In the genomic region with DNA sequence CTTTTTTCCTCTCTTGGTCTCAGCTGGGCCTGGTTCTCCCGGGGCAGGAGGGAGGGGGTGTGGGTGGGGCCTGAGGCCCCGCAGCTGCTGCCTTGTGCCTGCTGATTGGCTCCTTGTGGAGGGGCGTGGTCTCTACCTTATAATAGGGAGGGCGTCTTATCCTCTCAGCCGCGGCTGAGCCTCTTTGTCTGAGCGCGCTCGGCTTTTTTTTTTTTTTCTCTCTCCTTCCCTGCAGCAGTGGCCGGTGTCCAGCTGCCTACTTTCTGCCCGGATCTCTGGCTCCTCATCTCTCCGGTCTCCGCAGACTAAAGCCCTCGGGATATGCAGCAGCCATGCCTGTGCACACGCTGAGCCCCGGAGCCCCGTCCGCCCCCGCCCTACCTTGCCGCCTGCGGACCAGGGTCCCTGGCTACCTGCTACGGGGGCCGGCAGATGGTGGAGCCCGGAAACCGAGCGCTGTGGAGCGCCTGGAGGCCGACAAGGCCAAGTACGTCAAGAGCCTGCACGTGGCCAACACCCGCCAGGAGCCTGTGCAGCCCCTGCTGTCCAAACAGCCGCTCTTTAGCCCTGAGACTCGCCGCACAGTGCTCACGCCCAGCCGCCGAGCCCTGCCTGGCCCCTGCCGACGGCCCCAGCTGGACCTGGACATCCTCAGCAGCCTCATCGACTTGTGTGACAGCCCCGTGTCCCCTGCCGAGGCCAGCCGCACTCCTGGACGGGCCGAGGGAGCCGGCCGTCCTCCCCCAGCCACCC, we compare ENCODE assay signal across 8 cellular contexts. TPM values are rescaled to one million over a fixed set of nuclear protein-coding genes. Genes with fewer than 3 reads are reported as not detected.
DNase-seq lines count a peak whose midpoint lies in the region; ATAC-seq and TF ChIP-seq lines count a peak whose summit lies in the region.

No MANE protein-coding gene starts in this region.

- no peaks in the 10 kb centered on the region for H3K9me2 ChIP-seq in SU-DHL-6 (replicated peaks; ENCODE audit: insufficient read depth, low read length)

- WGBS in heart left ventricle, 4 donors, result 4 to 20% (median 14%) methylated on average over 29 to 47 of the region's 47 CpGs
- 17% methylated on average over 43 of the region's 47 CpGs; no CpG with 5 or more reads in 1 of the 2 donors for WGBS in transverse colon (ENCODE audit: low coverage in 1 of 2), 2 donors

- H3K9me3 ChIP-seq in HAP-1 (no peaks in the 10 kb centered on the region), SU-DHL-6 (ENCODE audit: insufficient read depth, low read length) (no peaks in the 10 kb centered on the region), heart left ventricle (no peaks in the 10 kb centered on the region), transverse colon (no peaks in the 10 kb centered on the region)

- peak; percentile 83 for DNase-seq in ELR (ENCODE audit: low read depth)
- peak; percentile 91 to 96 for DNase-seq in HAP-1 (ENCODE audit: low spot score in 2 of 2)
- peak; percentile 94 for DNase-seq in NAMALWA (ENCODE audit: low spot score)
- peak; percentile 81 for DNase-seq in activated naive CD8-positive, alpha-beta T cell treated with anti-CD3 and anti-CD28 coated beads, Interleukin-2, amount 50 U/mL, for 16 hours (ENCODE audit: low read depth, low spot score)
- DNase-seq in heart left ventricle, result peak; percentile 92 to 95 (median 93)
- peak; percentile 72 to 97 (median 84) for DNase-seq in posterior cingulate gyrus
- DNase-seq in transverse colon, result peak; percentile 94

- H3K4me3 ChIP-seq in HAP-1, result peak overlapping the region; percentile 25
- peak overlapping the region; percentile 13 for H3K4me3 ChIP-seq in SU-DHL-6 (ENCODE audit: insufficient read depth, low read length, poor library complexity, severe bottlenecking)
- peak overlapping the region in 11 of 12 donors; percentile 10 to 62 (median 50) for H3K4me3 ChIP-seq in heart left ventricle
- peak overlapping the region; percentile 21 to 57 (median 34) for H3K4me3 ChIP-seq in transverse colon

- H3K79me2 ChIP-seq in SU-DHL-6 (ENCODE audit: insufficient read depth, low read length), result no peaks in the 10 kb centered on the region

- no peaks in the 10 kb centered on the region for H3K27me3 ChIP-seq in HAP-1 (ENCODE audit: low read depth)
- H3K27me3 ChIP-seq in SU-DHL-6 (ENCODE audit: low read length), result no peaks in the 10 kb centered on the region
- peaks cover 0 to 8% (median 0%) of the 10 kb centered on the region in 9 donors for H3K27me3 ChIP-seq in heart left ventricle
- H3K27me3 ChIP-seq in transverse colon, result peaks cover 11% of the 10 kb centered on the region

- no peaks in the 10 kb centered on the region; the same call in 1 of the 2 replicates for H3K4me1 ChIP-seq in HAP-1
- H3K4me1 ChIP-seq in heart left ventricle, result peaks cover 0 to 62% (median 18%) of the 10 kb centered on the region in 12 donors
- peaks cover 9 to 44% (median 24%) of the 10 kb centered on the region in 4 donors for H3K4me1 ChIP-seq in transverse colon

- peak overlapping the region; percentile 30 for H2AFZ ChIP-seq in SU-DHL-6 (ENCODE audit: low read depth, low read length, severe bottlenecking)

- peak overlapping the region; percentile 57 for H3K4me2 ChIP-seq in SU-DHL-6 (ENCODE audit: low read depth, low read length, poor library complexity, severe bottlenecking)

- H3K27ac ChIP-seq in SU-DHL-6 (ENCODE audit: low read depth, low read length) (no peak overlapping the region), heart left ventricle (peak overlapping the region in 2 of 12 donors; percentile 48 to 50), transverse colon (peak overlapping the region; percentile 33 to 62 (median 45))

- no peak for TF ChIP-seq POLR2A in heart left ventricle (IDR thresholded peaks at IDR 0.05)
- TF ChIP-seq POLR2A in transverse colon (IDR thresholded peaks at IDR 0.05), result no peak

- intact Hi-C loops in heart left ventricle (cut with DNase I), result loop anchor here in 1 of 10 donors (5.0 kb wide), 1 partner anchor 43 kb away; no protein-coding TSS in a partner anchor
- intact Hi-C loops in posterior cingulate gyrus (cut with DNase I), result no loop called here
- intact Hi-C loops in transverse colon (cut with DNase I; ENCODE audit: low total_unique reads), result no loop called here

- H3F3A ChIP-seq in SU-DHL-6 (ENCODE audit: insufficient read depth), result no peaks in the 10 kb centered on the region

- TF ChIP-seq CTCF in SU-DHL-6 (IDR thresholded peaks at IDR 0.05; ENCODE audit: insufficient read depth, low read length, poor library complexity, severe bottlenecking), result no peak
- TF ChIP-seq CTCF in heart left ventricle (IDR thresholded peaks at IDR 0.05), result no peak
- no peak for TF ChIP-seq CTCF in transverse colon (IDR thresholded peaks at IDR 0.05)

- peak overlapping the region; percentile 30; the same call in 1 of the 2 replicates for H3K9ac ChIP-seq in SU-DHL-6 (ENCODE audit: low read length)

- no peaks in the 10 kb centered on the region for H4K20me1 ChIP-seq in SU-DHL-6 (ENCODE audit: low read depth, low read length)

- H3K36me3 ChIP-seq in HAP-1 (replicated peaks) (no peaks in the 10 kb centered on the region), SU-DHL-6 (ENCODE audit: low read length) (no peaks in the 10 kb centered on the region), heart left ventricle (peaks cover 0 to 9% (median 0%) of the 10 kb centered on the region in 9 donors), transverse colon (no peaks in the 10 kb centered on the region)

- in situ Hi-C loops in HAP-1 (cut with MboI; ENCODE audit: low sequenced_read_pairs) (no loop called here), transverse colon (cut with MboI; ENCODE audit: low pct_ligation_motif_present in 1 of 4, low pct_unique_long_range_greater_than_20kb in 1 of 4, low sequenced_read_pairs in 3 of 4) (loop anchor here in 1 of 4 donors (25.0 kb wide), 1 partner anchor 268 kb away; a partner anchor contains a TSS)

- ATAC-seq in heart left ventricle, result peak; percentile 97 to 99 (median 98)

- TF ChIP-seq EP300 in transverse colon (IDR thresholded peaks at IDR 0.05; ENCODE audit: low read depth), result no peak

RNA-seq across cellular contexts. Expression of a gene that starts 11.1 kb away (rescaled TPM):
- total RNA-seq in heart left ventricle (1 to 10 TPM; 1.2 to 8.1 (median 2.3) TPM), transverse colon (10 to 100 TPM in 1 of 4 donors, 1 to 10 TPM in 3; 4.0 to 14.6 (median 6.9) TPM)
- polyA plus RNA-seq in heart left ventricle, result 1 to 10 TPM; 1.3 to 1.6 TPM
